ENCODE assay signal across 8 cellular contexts in the genomic region with DNA sequence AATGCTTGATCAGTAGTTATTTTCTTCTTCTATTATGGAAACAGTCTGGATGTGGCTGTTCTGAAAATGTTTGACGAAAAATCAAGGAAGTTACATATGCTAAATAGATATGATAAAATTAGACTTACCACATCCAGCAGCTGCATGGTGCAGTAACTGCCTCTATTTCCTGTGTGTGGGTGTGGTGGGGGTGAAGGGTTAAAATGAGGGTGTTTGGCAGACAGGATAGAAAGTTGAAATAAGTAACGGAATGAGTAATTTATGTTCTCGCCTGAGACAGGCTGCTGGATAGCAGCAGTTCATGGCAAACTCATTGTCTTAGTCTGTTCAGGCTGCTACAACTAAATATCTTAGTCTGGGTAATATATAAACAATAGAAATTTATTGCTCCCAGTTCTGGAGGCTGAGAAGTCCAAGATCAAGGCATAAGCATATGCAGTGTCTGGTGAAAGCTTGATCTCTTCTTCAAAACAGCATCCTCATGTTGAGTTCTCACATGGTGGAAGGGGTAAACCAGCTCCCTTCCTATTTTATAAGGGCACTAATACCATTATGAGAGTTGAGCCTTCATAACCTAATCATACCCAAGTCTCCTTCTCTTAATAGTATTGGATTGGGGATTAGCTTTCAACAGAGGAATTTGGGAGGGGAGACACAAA.
A peak's percentile ranks its signal among the peaks of the same experiment; 100 is the strongest.
DNase-seq lines count a peak whose midpoint lies in the region; ATAC-seq and TF ChIP-seq lines count a peak whose summit lies in the region.

No MANE protein-coding gene starts in this region.

- DNase-seq in NOMO-1 treated with dmso at 0.1 percent for 144 hours (lab: John Stamatoyannopoulos, UW; ENCODE audit: unreplicated experiment) (peak; percentile 19), natural killer cell (no peak), superior temporal gyrus (ENCODE audit: extremely low spot score) (no peak), NCI-H524 (lab: John Stamatoyannopoulos, UW) (no peak), hippocampal formation (lab: John Stamatoyannopoulos, UW) (no peak), NCI-H446 (lab: John Stamatoyannopoulos, UW) (no peak)

- intact Hi-C loops in natural killer cell (cut with micrococcal nuclease): no loop called here

- peaks cover 8% of the 10 kb centered on the region for H3K36me3 Mint-ChIP-seq in natural killer cell

- H3K4me3 Mint-ChIP-seq in natural killer cell: peak overlapping the region; percentile 79

- no peaks in the 10 kb centered on the region for H3K27me3 Mint-ChIP-seq in natural killer cell (ENCODE audit: low read depth in 2 of 2)

- H3K27ac Mint-ChIP-seq in natural killer cell: peak overlapping the region; percentile 82 to 88

- ATAC-seq in GM19043 (IDR thresholded peaks at IDR 0.05; ENCODE audit: low read depth, unreplicated experiment): peak; percentile 62
- peak; percentile 93 for ATAC-seq in HG02981 (IDR thresholded peaks at IDR 0.05; ENCODE audit: unreplicated experiment)
- ATAC-seq in natural killer cell: peak; percentile 91 to 93 (median 93)

- peaks cover 0 to 3% of the 10 kb centered on the region in 2 donors for H3K9me3 Mint-ChIP-seq in natural killer cell

- peaks cover 29 to 33% of the 10 kb centered on the region in 2 donors for H3K4me1 Mint-ChIP-seq in natural killer cell

- no peak for TF ChIP-seq CTCF in natural killer cell (IDR thresholded peaks at IDR 0.05)
